Comparison of ENCODE assay signal across 8 cellular contexts in the genomic region with DNA sequence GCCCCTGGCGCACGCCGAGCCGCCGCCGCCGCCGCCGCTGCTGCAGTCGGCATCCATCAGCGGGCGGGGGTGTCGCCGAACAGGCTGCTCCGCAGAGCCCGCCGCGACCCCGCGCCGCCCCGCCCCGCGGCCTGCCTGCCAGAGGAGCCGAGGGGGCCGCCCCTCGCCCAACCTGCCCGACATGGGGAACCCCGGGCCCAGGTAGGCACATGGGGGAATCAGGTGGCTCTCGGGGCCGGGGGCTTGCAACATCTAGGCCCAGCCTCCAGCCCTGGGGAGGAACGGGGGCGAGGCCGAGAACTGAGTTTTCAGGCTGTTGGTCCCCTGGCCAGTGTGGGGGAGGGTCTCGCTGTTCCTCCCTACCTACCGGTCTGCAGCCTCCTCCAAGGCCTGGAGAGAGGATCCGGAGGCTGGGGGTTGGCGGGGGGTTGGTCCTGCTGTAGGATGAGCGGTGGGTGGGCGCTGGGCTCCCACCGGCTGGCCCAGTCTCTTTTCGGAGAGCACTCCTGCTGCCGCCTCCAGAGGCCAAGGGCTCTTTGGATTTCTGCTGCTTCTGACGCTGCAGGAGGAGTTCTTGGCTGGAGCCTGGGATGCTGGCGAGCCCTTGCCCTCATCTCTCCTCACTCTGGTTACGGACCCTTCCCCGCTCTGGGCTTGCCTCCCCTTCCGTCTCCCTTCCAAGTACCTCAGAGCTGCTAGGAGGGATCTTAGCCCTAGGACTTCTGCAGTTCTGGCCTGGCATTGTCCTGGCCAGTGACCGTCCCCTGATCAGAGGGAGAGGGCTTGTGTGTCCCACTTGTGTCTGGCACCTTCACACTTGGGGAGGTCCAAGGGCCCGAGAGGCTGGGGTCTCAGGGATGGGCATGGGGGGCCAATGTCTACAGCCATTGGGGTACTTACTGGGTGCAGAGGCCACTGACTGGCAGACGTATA. TPM values are rescaled to one million over a fixed set of nuclear protein-coding genes. Genes with fewer than 3 reads are reported as not detected.
A peak's percentile ranks its signal among the peaks of the same experiment; 100 is the strongest.
DNase-seq lines count a peak whose midpoint lies in the region; ATAC-seq lines count a peak whose summit lies in the region.

Gene EPB41L1 (plus strand): TSS at position 45 of the 933 bp plus-strand sequence. CDS start 19,038 bp downstream, outside the sequence.

- H3K4me3 ChIP-seq in adipocyte (ENCODE audit: low read length): peak within 1 kb of the TSS; percentile 83

- CTCF ChIA-PET in activated naive CD4-positive, alpha-beta T cell treated with anti-CD3 and anti-CD28 coated beads for 36 hours (lab: Charles Lee): interaction anchor here (0.5 to 2.0 kb wide), 4 partner anchors 10 to 489 kb away, joined by 3 to 10 read pairs (median 6); no protein-coding TSS in a partner anchor

- H3K9ac ChIP-seq in adipocyte (ENCODE audit: low read length): peak within 1 kb of the TSS; percentile 86

- intact Hi-C loops in activated naive CD4-positive, alpha-beta T cell treated with anti-CD3 and anti-CD28 coated beads for 36 hours (cut with micrococcal nuclease): no loop called here

- H3K27me3 ChIP-seq in adipocyte (replicated peaks; ENCODE audit: control insufficient read depth, insufficient read depth, low read length): no peaks in the 10 kb centered on the region

- H3K36me3 ChIP-seq in adipocyte (ENCODE audit: control insufficient read depth, insufficient read depth, low read length, severe bottlenecking): no peaks in the 10 kb centered on the region

- H3K9me3 ChIP-seq in adipocyte (ENCODE audit: control insufficient read depth, low read length): no peaks in the 10 kb centered on the region

- H3K27ac Mint-ChIP-seq in activated naive CD4-positive, alpha-beta T cell treated with anti-CD3 and anti-CD28 coated beads for 36 hours: no peak within 1 kb of the TSS
- no peak within 1 kb of the TSS for H3K27ac Mint-ChIP-seq in activated naive CD4-positive, alpha-beta T cell treated with anti-CD3 and anti-CD28 coated beads, Interleukin-2, amount 50 U/mL, for 72 hours

- peaks cover 28% of the 10 kb centered on the region for H3K4me1 ChIP-seq in adipocyte (ENCODE audit: control insufficient read depth, insufficient read depth, low read length)

- H3K36me3 Mint-ChIP-seq in activated naive CD4-positive, alpha-beta T cell treated with anti-CD3 and anti-CD28 coated beads for 36 hours (ENCODE audit: low read depth): no peaks in the 10 kb centered on the region
- no peaks in the 10 kb centered on the region for H3K36me3 Mint-ChIP-seq in activated naive CD4-positive, alpha-beta T cell treated with anti-CD3 and anti-CD28 coated beads, Interleukin-2, amount 50 U/mL, for 72 hours

- DNase-seq in activated naive CD4-positive, alpha-beta T cell treated with anti-CD3 and anti-CD28 coated beads for 36 hours: peak; percentile 20
- DNase-seq in activated naive CD4-positive, alpha-beta T cell treated with anti-CD3 and anti-CD28 coated beads, Interleukin-2, amount 50 U/mL, for 72 hours (ENCODE audit: low spot score in 2 of 2): no peak
- peak; percentile 57 for DNase-seq in adipocyte (ENCODE audit: low read depth)
- peak; percentile 56 for DNase-seq in hepatic stellate cell (ENCODE audit: low spot score)
- peak; percentile 44 for DNase-seq in putamen (ENCODE audit: low spot score)

- H3K4me1 Mint-ChIP-seq in activated naive CD4-positive, alpha-beta T cell treated with anti-CD3 and anti-CD28 coated beads for 36 hours (ENCODE audit: low read depth): peaks cover 4% of the 10 kb centered on the region

- H3K27me3 Mint-ChIP-seq in activated naive CD4-positive, alpha-beta T cell treated with anti-CD3 and anti-CD28 coated beads for 36 hours (ENCODE audit: low read depth): peaks cover 20% of the 10 kb centered on the region

- H3K4me3 Mint-ChIP-seq in activated naive CD4-positive, alpha-beta T cell treated with anti-CD3 and anti-CD28 coated beads for 36 hours: peak within 1 kb of the TSS; percentile 47

- ATAC-seq in activated naive CD4-positive, alpha-beta T cell treated with anti-CD3 and anti-CD28 coated beads, Interleukin-2, amount 50 U/mL, for 72 hours: no peak
- no peak for ATAC-seq in GM21619 (IDR thresholded peaks at IDR 0.05; ENCODE audit: unreplicated experiment)
- ATAC-seq in HG03280 (IDR thresholded peaks at IDR 0.05; ENCODE audit: unreplicated experiment): no peak
- ATAC-seq in HG02973 (IDR thresholded peaks at IDR 0.05; ENCODE audit: unreplicated experiment): no peak

- H3K9me3 Mint-ChIP-seq in activated naive CD4-positive, alpha-beta T cell treated with anti-CD3 and anti-CD28 coated beads for 36 hours: no peaks in the 10 kb centered on the region
- H3K9me3 Mint-ChIP-seq in activated naive CD4-positive, alpha-beta T cell treated with anti-CD3 and anti-CD28 coated beads, Interleukin-2, amount 50 U/mL, for 72 hours: no peaks in the 10 kb centered on the region

RNA-seq across cellular contexts. Expression of gene EPB41L1, which starts in this region (rescaled TPM):
- total RNA-seq in activated naive CD4-positive, alpha-beta T cell treated with anti-CD3 and anti-CD28 coated beads for 36 hours: 1 to 10 TPM in 1 of 2 experiments, under 1 TPM in 1; 0.57 to 1.1 TPM
- total RNA-seq in activated naive CD4-positive, alpha-beta T cell treated with anti-CD3 and anti-CD28 coated beads, Interleukin-2, amount 50 U/mL, for 72 hours: under 1 TPM; 0.20 to 0.93 TPM

Comparison
In these comparisons a context has a peak if more than half of its experiments do, and no peak if none do; other contexts are left out.
1. DNase-seq: peak in activated naive CD4-positive, alpha-beta T cell treated with anti-CD3 and anti-CD28 coated beads for 36 hours (single experiment), adipocyte (single experiment), hepatic stellate cell (single experiment) and putamen (single experiment); none in activated naive CD4-positive, alpha-beta T cell treated with anti-CD3 and anti-CD28 coated beads, Interleukin-2, amount 50 U/mL, for 72 hours (0 of 2).